In the genomic region with DNA sequence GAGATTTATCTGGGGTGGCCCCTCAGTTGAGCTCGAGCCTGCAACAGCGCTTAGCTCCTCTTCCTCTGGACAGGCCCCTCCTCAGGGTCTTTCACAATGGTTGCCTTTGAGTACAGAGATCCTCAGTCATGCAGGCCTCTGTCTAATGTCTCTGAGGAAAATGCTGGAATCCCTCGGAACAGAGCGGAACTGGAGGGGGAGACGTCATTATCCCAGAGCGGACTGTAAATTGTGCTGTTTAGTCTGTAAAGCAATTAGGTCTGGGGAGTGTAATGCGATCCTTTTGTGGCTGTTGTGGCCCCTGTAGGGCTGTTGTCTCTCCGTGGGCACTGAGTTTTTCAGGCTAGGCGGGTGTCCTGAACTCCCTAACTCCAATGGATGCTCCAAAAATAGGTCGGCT, we compare ENCODE assay signal across 1 cellular context.
TF ChIP-seq lines count a peak whose summit lies in the region.

No MANE protein-coding gene starts in this region.

TF ChIP-seq in H1, 55 proteins besides CTCF, POLR2A, EP300 and RAD21:
- TF ChIP-seq EGR1 (IDR thresholded peaks at IDR 0.05; ENCODE audit: borderline replicate concordance, low read depth, low read length): no peak
- no peak for TF ChIP-seq ZNF274 (IDR thresholded peaks at IDR 0.05; ENCODE audit: borderline replicate concordance, extremely low read depth, low read length)
- TF ChIP-seq, protein P1, sequence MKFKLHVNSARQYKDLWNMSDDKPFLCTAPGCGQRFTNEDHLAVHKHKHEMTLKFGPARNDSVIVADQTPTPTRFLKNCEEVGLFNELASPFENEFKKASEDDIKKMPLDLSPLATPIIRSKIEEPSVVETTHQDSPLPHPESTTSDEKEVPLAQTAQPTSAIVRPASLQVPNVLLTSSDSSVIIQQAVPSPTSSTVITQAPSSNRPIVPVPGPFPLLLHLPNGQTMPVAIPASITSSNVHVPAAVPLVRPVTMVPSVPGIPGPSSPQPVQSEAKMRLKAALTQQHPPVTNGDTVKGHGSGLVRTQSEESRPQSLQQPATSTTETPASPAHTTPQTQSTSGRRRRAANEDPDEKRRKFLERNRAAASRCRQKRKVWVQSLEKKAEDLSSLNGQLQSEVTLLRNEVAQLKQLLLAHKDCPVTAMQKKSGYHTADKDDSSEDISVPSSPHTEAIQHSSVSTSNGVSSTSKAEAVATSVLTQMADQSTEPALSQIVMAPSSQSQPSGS (IDR thresholded peaks at IDR 0.05; ENCODE audit: low read length): no peak
- TF ChIP-seq BCL11A (IDR thresholded peaks at IDR 0.05; ENCODE audit: low read depth in 2 of 2, low read length in 2 of 2): no peak
- no peak for TF ChIP-seq SP2 (IDR thresholded peaks at IDR 0.05; ENCODE audit: low read length)
- TF ChIP-seq BRCA1 (IDR thresholded peaks at IDR 0.05; ENCODE audit: low read depth, low read length): no peak
- no peak for TF ChIP-seq POLR2AphosphoS5 (IDR thresholded peaks at IDR 0.05; ENCODE audit: low read depth, low read length)
- no peak for TF ChIP-seq TBP (IDR thresholded peaks at IDR 0.05; ENCODE audit: low read depth, low read length)
- no peak for TF ChIP-seq KDM1A (IDR thresholded peaks at IDR 0.05; ENCODE audit: borderline replicate concordance, low read length)
- TF ChIP-seq CHD2 (IDR thresholded peaks at IDR 0.05; ENCODE audit: low read length): no peak
- no peak for TF ChIP-seq RFX5 (IDR thresholded peaks at IDR 0.05; ENCODE audit: borderline replicate concordance, low read depth, low read length)
- TF ChIP-seq YY1 (IDR thresholded peaks at IDR 0.05; ENCODE audit: low read depth, low read length): no peak
- no peak for TF ChIP-seq CHD1 (IDR thresholded peaks at IDR 0.05; ENCODE audit: low read depth, low read length)
- TF ChIP-seq, protein P2, sequence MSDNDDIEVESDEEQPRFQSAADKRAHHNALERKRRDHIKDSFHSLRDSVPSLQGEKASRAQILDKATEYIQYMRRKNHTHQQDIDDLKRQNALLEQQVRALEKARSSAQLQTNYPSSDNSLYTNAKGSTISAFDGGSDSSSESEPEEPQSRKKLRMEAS (IDR thresholded peaks at IDR 0.05): no peak
